In the genomic region with DNA sequence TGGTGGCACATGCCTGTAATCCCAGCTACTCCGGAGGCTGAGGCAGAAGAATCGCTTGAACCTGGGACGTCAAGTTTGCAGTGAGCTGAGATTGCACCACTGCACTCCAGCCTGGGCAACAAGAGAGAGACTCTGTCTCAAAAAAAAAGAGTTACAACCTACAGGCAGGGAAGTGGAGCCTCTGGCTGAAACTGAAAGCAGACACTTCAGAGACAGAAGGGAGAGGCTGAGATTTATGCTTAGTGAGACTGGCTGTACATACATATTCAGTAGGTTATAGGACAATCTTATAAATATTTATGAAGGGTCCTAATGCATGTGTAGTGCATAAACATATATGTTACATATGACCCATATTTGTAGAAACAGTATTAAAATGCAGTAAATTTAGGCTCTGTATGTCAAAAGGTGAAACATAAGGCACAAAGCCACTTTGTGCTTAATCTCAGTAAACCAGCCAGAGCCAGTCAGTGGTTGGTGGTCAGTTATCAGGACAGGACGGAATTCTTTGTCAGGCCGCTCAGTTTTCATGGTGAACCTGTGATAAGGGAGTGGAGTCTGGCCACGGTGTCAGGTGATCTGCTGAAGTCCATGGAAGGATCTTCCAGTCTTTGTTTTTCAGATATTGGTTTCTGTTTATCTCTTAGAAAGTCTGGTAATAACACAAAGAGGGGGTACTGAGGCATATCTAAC, we compare ENCODE assay signal across 11 cellular contexts. TPM values are rescaled to one million over a fixed set of nuclear protein-coding genes. Genes with fewer than 3 reads are reported as not detected.
DNase-seq lines count a peak whose midpoint lies in the region; ATAC-seq and TF ChIP-seq lines count a peak whose summit lies in the region.
"Had no signal": no experiment of that assay in that cellular context is flagged by ENCODE, and none has a peak within 500 bp of the region (broad histone marks: within the 10 kb centered on the region; RNA-seq: fewer than 3 reads in every experiment).

No MANE protein-coding gene starts in this region.

- H3K36me3 ChIP-seq in H7 (replicated peaks; ENCODE audit: control insufficient read depth, insufficient read depth, low read length): no peaks in the 10 kb centered on the region

- TF ChIP-seq CTCF in omental fat pad (IDR thresholded peaks at IDR 0.05): no peak

- DNase-seq in Ammon's horn (ENCODE audit: low spot score) (peak; percentile 35), OCI-M1 (lab: John Stamatoyannopoulos, UW) (peak; percentile 96), NCI-H2196 (lab: John Stamatoyannopoulos, UW; ENCODE audit: unreplicated experiment) (no peak), HT-29 (ENCODE audit: low spot score) (no peak), H7 (no peak), omental fat pad (ENCODE audit: low spot score) (no peak)
- DNase-seq: IMR-90; stimulated activated CD4-positive, alpha-beta T cell treated with anti-CD3 and anti-CD28 coated beads, Interleukin-2, amount 100 ng/mL, for 24 hours had no signal

- peak; percentile 74 for ATAC-seq in GM18873 (IDR thresholded peaks at IDR 0.05; ENCODE audit: low FRiP score, unreplicated experiment)
- ATAC-seq in HG02885 (IDR thresholded peaks at IDR 0.05; ENCODE audit: poor library complexity, unreplicated experiment): peak; percentile 84
- ATAC-seq in omental fat pad (ENCODE audit: low FRiP score): no peak

- no peak overlapping the region for H3K4me3 ChIP-seq in H7 (ENCODE audit: insufficient read depth, low read depth, low read length)

- no peaks in the 10 kb centered on the region for H3K27me3 ChIP-seq in H7 (ENCODE audit: control insufficient read depth, insufficient read depth, low read length)

RNA-seq across cellular contexts. Expression of gene RHEX, which starts 13.7 kb away (rescaled TPM):
- total RNA-seq in HT-29 (2014; rRNA removed; shearing (Covaris generic)): not detected in 2 replicates
- not detected in 2 replicates for total RNA-seq in H7 (2014; rRNA removed; shearing (Covaris generic))
- 1 to 10 TPM; 1.1 to 5.4 (median 1.8) TPM for total RNA-seq in omental fat pad
- total RNA-seq: IMR-90 had no signal

RNA-seq across cellular contexts. Expression of gene CTSE, which starts 42.9 kb away (rescaled TPM):
- total RNA-seq in HT-29 (2014; rRNA removed; shearing (Covaris generic)): 6.6 and 9.1 TPM in 2 replicates
- total RNA-seq in H7 (2014; rRNA removed; shearing (Covaris generic)): not detected in 2 replicates
- not detected for total RNA-seq in omental fat pad
- total RNA-seq: IMR-90, kidney epithelial cell had no signal

RNA-seq across cellular contexts. Expression of gene AVPR1B, which starts 50.6 kb away (rescaled TPM):
- total RNA-seq in HT-29 (2014; rRNA removed; shearing (Covaris generic)): not detected in 2 replicates
- total RNA-seq in H7 (2014; rRNA removed; shearing (Covaris generic)): not detected in 2 replicates
- not detected for total RNA-seq in omental fat pad
- total RNA-seq: IMR-90, kidney epithelial cell had no signal

Comparison
In these comparisons a context has a peak if more than half of its experiments do, and no peak if none do; other contexts are left out.
1. DNase-seq: peak in Ammon's horn (single experiment) and OCI-M1 (single experiment); none in NCI-H2196 (single experiment), HT-29 (single experiment), H7 (single experiment) and omental fat pad (single experiment).